8 cellular contexts compared by ENCODE assay signal in genomic region chr5:131281133-131281867, GRCh38. TPM values are rescaled to one million over a fixed set of nuclear protein-coding genes. Genes with fewer than 3 reads are reported as not detected.
DNase-seq lines count a peak whose midpoint lies in the region; ATAC-seq and TF ChIP-seq lines count a peak whose summit lies in the region.

No MANE protein-coding gene starts in this region.

- DNase-seq in activated naive CD4-positive, alpha-beta T cell treated with anti-CD3 and anti-CD28 coated beads, Interleukin-2, amount 50 U/mL, for 72 hours (ENCODE audit: low spot score in 2 of 2): no peak
- DNase-seq in NCI-H524 (lab: John Stamatoyannopoulos, UW): no peak
- DNase-seq in GOT3 (lab: John Stamatoyannopoulos, UW): no peak
- no peak for DNase-seq in NCI-H2171 treated with DMSO at 0.1 percent for 48 hours (lab: John Stamatoyannopoulos, UW)
- no peak for DNase-seq in DMS53 treated with DMSO at 0.1 percent for 48 hours (lab: John Stamatoyannopoulos, UW; ENCODE audit: unreplicated experiment)

- no peak for TF ChIP-seq CTCF in nephron (IDR thresholded peaks at IDR 0.05; ENCODE audit: unreplicated experiment in 3 of 3)

- ATAC-seq in GM18861 (IDR thresholded peaks at IDR 0.05; ENCODE audit: unreplicated experiment): peak; percentile 40
- ATAC-seq in HG03025 (IDR thresholded peaks at IDR 0.05; ENCODE audit: low FRiP score, unreplicated experiment): peak; percentile 45
- peak; percentile 82 to 88 for ATAC-seq in activated naive CD4-positive, alpha-beta T cell treated with anti-CD3 and anti-CD28 coated beads, Interleukin-2, amount 50 U/mL, for 72 hours

- H3K27ac Mint-ChIP-seq in activated naive CD4-positive, alpha-beta T cell treated with anti-CD3 and anti-CD28 coated beads, Interleukin-2, amount 50 U/mL, for 72 hours: peak overlapping the region; percentile 96 to 99
- H3K27ac Mint-ChIP-seq in nephron: peak overlapping the region in 2 of 3 experiments; percentile 17 to 78

- no peaks in the 10 kb centered on the region for H3K27me3 Mint-ChIP-seq in nephron (ENCODE audit: low read depth)

- H3K9me3 Mint-ChIP-seq in activated naive CD4-positive, alpha-beta T cell treated with anti-CD3 and anti-CD28 coated beads, Interleukin-2, amount 50 U/mL, for 72 hours: no peaks in the 10 kb centered on the region
- H3K9me3 Mint-ChIP-seq in nephron: no peaks in the 10 kb centered on the region

- no peak overlapping the region for H3K4me3 Mint-ChIP-seq in nephron

- H3K36me3 Mint-ChIP-seq in activated naive CD4-positive, alpha-beta T cell treated with anti-CD3 and anti-CD28 coated beads, Interleukin-2, amount 50 U/mL, for 72 hours: peaks cover 5 to 33% of the 10 kb centered on the region in 2 donors
- H3K36me3 Mint-ChIP-seq in nephron (ENCODE audit: low read depth): peaks cover 4% of the 10 kb centered on the region

- peaks cover 10% of the 10 kb centered on the region for H3K4me1 Mint-ChIP-seq in nephron

RNA-seq across cellular contexts. Expression of gene CDC42SE2, which starts 17.4 kb away (rescaled TPM):
- total RNA-seq in activated naive CD4-positive, alpha-beta T cell treated with anti-CD3 and anti-CD28 coated beads, Interleukin-2, amount 50 U/mL, for 72 hours: 100 to 1,000 TPM in 1 of 2 donors, 10 to 100 TPM in 1; 84.6 to 102 TPM
